11 cellular contexts compared by ENCODE assay signal in the genomic region with DNA sequence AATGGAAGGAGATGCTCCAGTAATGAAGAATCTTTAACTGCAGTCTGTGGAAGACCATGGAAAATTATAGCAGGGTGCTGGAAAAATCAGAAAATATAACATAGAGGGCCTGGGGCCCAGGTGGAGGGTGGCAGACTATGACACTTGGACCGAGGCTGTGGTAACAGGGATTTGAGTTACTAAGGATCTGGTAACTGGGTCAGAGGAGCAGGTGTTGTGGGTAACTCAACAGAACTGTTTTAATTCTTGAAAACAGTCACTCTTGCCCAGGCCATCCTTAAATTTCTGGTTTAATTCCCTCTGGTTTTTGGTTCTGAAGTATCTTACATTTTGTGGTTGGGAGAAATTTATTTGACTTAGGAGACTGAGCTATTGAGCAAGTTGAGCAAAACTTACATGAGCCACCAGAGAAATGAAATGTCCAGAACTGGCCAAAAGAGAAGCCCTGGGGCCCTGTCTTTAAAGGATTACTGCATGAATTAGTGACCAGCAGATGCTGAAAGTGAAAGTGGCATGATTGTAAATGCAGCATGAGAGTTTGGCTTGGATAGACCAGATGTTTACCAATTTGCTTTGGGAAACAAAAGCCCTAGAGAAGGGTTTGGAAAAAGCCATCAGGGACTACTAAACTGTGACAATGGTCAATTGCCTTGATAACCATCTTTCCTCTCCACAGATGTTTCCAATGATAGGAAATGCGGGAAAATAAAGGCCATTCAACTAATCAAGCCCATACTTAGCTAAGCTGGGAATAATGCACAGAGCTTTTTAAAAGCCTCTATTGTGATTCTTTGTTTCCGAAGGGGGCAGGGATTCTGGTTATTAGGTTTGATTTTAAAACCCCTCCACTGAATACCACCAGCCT.
DNase-seq lines count a peak whose midpoint lies in the region; ATAC-seq, FAIRE-seq and TF ChIP-seq lines count a peak whose summit lies in the region.
"Had no signal": no experiment of that assay in that cellular context is flagged by ENCODE, and none has a peak within 500 bp of the region (broad histone marks: within the 10 kb centered on the region; RNA-seq: fewer than 3 reads in every experiment).

No MANE protein-coding gene starts in this region.

- peak overlapping the region in 1 of 10 donors; percentile 37 for H3K27ac Mint-ChIP-seq in naive thymus-derived CD8-positive, alpha-beta T cell
- H3K27ac Mint-ChIP-seq: activated naive CD8-positive, alpha-beta T cell had no signal

- H3K9ac ChIP-seq in HepG2 (ENCODE audit: insufficient read depth, low read depth, low read length) = no peak overlapping the region

- no peaks in the 10 kb centered on the region for H3K79me2 ChIP-seq in HepG2 (ENCODE audit: insufficient read depth, low read length)

- H3K9me3 ChIP-seq in HepG2 (ENCODE audit: low read length) (no peaks in the 10 kb centered on the region), thyroid gland (no peaks in the 10 kb centered on the region)

- H3K9me3 Mint-ChIP-seq in naive thymus-derived CD8-positive, alpha-beta T cell = no peaks in the 10 kb centered on the region

- no peaks in the 10 kb centered on the region for H3K27me3 Mint-ChIP-seq in naive thymus-derived CD8-positive, alpha-beta T cell
- H3K27me3 Mint-ChIP-seq: activated naive CD8-positive, alpha-beta T cell had no signal

- TF ChIP-seq CTCF in cardiac fibroblast (IDR thresholded peaks at IDR 0.05; ENCODE audit: low read depth, low read length) (no peak), HepG2 (CRISPR knock-in tag; IDR thresholded peaks at IDR 0.05) (no peak), thyroid gland (IDR thresholded peaks at IDR 0.05) (no peak), omental fat pad (IDR thresholded peaks at IDR 0.05) (no peak)

- H3K4me1 ChIP-seq in HepG2 (ENCODE audit: insufficient read depth, low read length) (peaks cover 53% of the 10 kb centered on the region), thyroid gland (peaks cover 9 to 23% of the 10 kb centered on the region in 2 donors)

- POLR2A ChIA-PET in HepG2 (lab: Yijun Ruan, JAX) = interaction anchor here (3.2 kb wide), 1 partner anchor 28 kb away, joined by 12 read pairs; no protein-coding TSS in a partner anchor
- POLR2A ChIA-PET in naive thymus-derived CD8-positive, alpha-beta T cell (lab: Charles Lee) = no interaction called here

- TF ChIP-seq POLR2A in HepG2 (IDR thresholded peaks at IDR 0.05; ENCODE audit: insufficient read depth in 1 of 2, low read depth in 2 of 2, low read length in 2 of 2) = no peak
- TF ChIP-seq POLR2A in thyroid gland (IDR thresholded peaks at IDR 0.05) = no peak

- H3K36me3 Mint-ChIP-seq in naive thymus-derived CD8-positive, alpha-beta T cell = no peaks in the 10 kb centered on the region
- H3K36me3 Mint-ChIP-seq: activated naive CD8-positive, alpha-beta T cell had no signal

- TF ChIP-seq EP300 in HepG2 (IDR thresholded peaks at IDR 0.05; ENCODE audit: low read depth in 2 of 2, low read length in 2 of 2) = no peak
- TF ChIP-seq EP300 in HepG2 (CRISPR knock-in tag; IDR thresholded peaks at IDR 0.05; ENCODE audit: borderline replicate concordance) = no peak

- peak; percentile 0 for DNase-seq in DMS53 (lab: John Stamatoyannopoulos, UW)
- no peak for DNase-seq in DMS53 treated with DMSO at 0.1 percent for 48 hours (lab: John Stamatoyannopoulos, UW; ENCODE audit: unreplicated experiment)
- DNase-seq in cardiac fibroblast (ENCODE audit: low read depth in 2 of 2) = peak; percentile 46 to 48
- no peak for DNase-seq in HepG2 (ENCODE audit: low spot score)
- DNase-seq in thyroid gland = no peak
- DNase-seq in omental fat pad (ENCODE audit: low spot score) = no peak
- DNase-seq in naive thymus-derived CD8-positive, alpha-beta T cell = no peak

- no peak overlapping the region for H3K4me3 ChIP-seq in cardiac fibroblast (replicated peaks in 1 of 2; ENCODE audit: low read depth in 2 of 2, low read length in 2 of 2)
- H3K4me3 ChIP-seq in HepG2 (replicated peaks in 1 of 3; ENCODE audit: insufficient read depth in 1 of 3, low read depth in 2 of 3, low read length in 3 of 3) = no peak overlapping the region
- no peak overlapping the region for H3K4me3 ChIP-seq in thyroid gland (replicated peaks in 1 of 3)
- H3K4me3 ChIP-seq: GM12878 had no signal

- no peak overlapping the region for H2AFZ ChIP-seq in HepG2 (ENCODE audit: low read length)

- no peak for TF ChIP-seq RAD21 in HepG2 (CRISPR knock-in tag; IDR thresholded peaks at IDR 0.05)

- BruUV-seq in HepG2 (replicated peaks; lab: Mats Ljungman, UMichigan) = no TSS peak

- H4K20me1 ChIP-seq in HepG2 (ENCODE audit: insufficient read depth, low read length) = no peaks in the 10 kb centered on the region

- no peak overlapping the region for H3K4me3 Mint-ChIP-seq in naive thymus-derived CD8-positive, alpha-beta T cell
- H3K4me3 Mint-ChIP-seq: activated naive CD8-positive, alpha-beta T cell had no signal

- intact Hi-C loops in HepG2 (cut with micrococcal nuclease; ENCODE audit: unreplicated experiment) = no loop called here
- intact Hi-C loops in thyroid gland (cut with DNase I) = no loop called here

- no peak for FAIRE-seq in HepG2 (lab: Jason Lieb, UNC)
- FAIRE-seq: A204.1, GM12878 had no signal

- H3K36me3 ChIP-seq in HepG2 (replicated peaks in 1 of 2; ENCODE audit: control insufficient read depth in 1 of 2, insufficient read depth in 2 of 2, low read length in 2 of 2) (no peaks in the 10 kb centered on the region), thyroid gland (no peaks in the 10 kb centered on the region)

- no peak overlapping the region for H3K27ac ChIP-seq in HepG2 (ENCODE audit: extremely low read length, insufficient read depth, low read length)
- peak overlapping the region; percentile 5 to 53 (median 27) for H3K27ac ChIP-seq in thyroid gland

- peaks cover 8 to 15% (median 14%) of the 10 kb centered on the region in 4 donors for H3K4me1 Mint-ChIP-seq in naive thymus-derived CD8-positive, alpha-beta T cell

- H3K4me2 ChIP-seq in HepG2 (ENCODE audit: low read depth, low read length) = no peak overlapping the region

- in situ Hi-C loops in HepG2 (cut with HindIII; ENCODE audit: extremely low pct_ligation_motif_present, low pct_unique_long_range_greater_than_20kb) = no loop called here

- ATAC-seq in HepG2 = no peak
- no peak for ATAC-seq in omental fat pad (ENCODE audit: low FRiP score)
- ATAC-seq in naive thymus-derived CD8-positive, alpha-beta T cell = no peak
- ATAC-seq in GM21619 (IDR thresholded peaks at IDR 0.05; ENCODE audit: unreplicated experiment) = no peak
- ATAC-seq: GM12878 had no signal

- WGBS in HepG2 (ENCODE audit: low lambda C conversion rate) = 91% methylated on average over 3 of the region's 3 CpGs
- 69 to 81% methylated on average over 3 of the region's 3 CpGs for WGBS in thyroid gland, 2 donors

- H3K27me3 ChIP-seq in HepG2 (ENCODE audit: control insufficient read depth in 1 of 2, insufficient read depth in 2 of 2, low read length in 2 of 2) (no peaks in the 10 kb centered on the region), thyroid gland (no peaks in the 10 kb centered on the region)

- CTCF ChIA-PET in HepG2 (lab: Yijun Ruan, JAX; ENCODE audit: low intra/inter-chr PET ratio, low total read pairs) = no interaction called here

TF ChIP-seq in HepG2, 621 proteins besides CTCF, POLR2A, EP300 and RAD21:
- TF ChIP-seq ZNF549 (CRISPR knock-in tag; IDR thresholded peaks at IDR 0.05) (no peak), ZFP36L1 (CRISPR knock-in tag; IDR thresholded peaks at IDR 0.05) (no peak), ZNF644 (CRISPR knock-in tag; IDR thresholded peaks at IDR 0.05; ENCODE audit: low read depth) (0 out of 2 replicates have a peak, but pooled peaks have one; percentile 22), EZH2 (conservative IDR thresholded peaks at IDR 0.05; ENCODE audit: low read depth, low read length) (no peak)
TF ChIP-seq in HepG2: peak in this region for 1.

Comparison
In these comparisons a context has a peak if more than half of its experiments do, and no peak if none do; other contexts are left out.
1. DNase-seq: peak in DMS53 (single experiment) and cardiac fibroblast (2 of 2); none in DMS53 treated with DMSO at 0.1 percent for 48 hours (single experiment), HepG2 (single experiment), thyroid gland (0 of 2), omental fat pad (single experiment) and naive thymus-derived CD8-positive, alpha-beta T cell (0 of 10).